Comparison of ENCODE assay signal across 14 cellular contexts in the genomic region with DNA sequence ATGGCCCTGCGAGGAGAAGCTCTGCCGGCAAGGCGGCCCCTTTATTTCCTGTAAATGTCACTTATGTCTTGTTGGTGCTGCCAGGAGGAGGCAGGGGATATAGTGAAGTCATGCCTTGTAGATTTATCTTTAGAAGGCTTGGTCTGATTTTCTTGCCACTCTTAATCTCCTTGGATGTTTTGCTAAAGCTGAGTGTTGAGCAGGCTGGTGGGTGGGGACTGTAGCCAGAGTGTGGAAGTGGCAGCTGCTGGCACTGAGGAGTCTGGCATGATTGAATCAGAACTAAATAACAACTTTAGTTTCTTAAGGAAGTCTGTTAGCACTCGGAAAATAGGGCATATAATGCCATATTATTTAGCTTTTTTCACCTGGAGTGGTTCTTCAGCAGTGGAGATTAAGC.
DNase-seq lines count a peak whose midpoint lies in the region; ATAC-seq and TF ChIP-seq lines count a peak whose summit lies in the region.
"Had no signal": no experiment of that assay in that cellular context is flagged by ENCODE, and none has a peak within 500 bp of the region (broad histone marks: within the 10 kb centered on the region; RNA-seq: fewer than 3 reads in every experiment).

No MANE protein-coding gene starts in this region.

- intact Hi-C loops in CD4-positive, alpha-beta memory T cell (cut with micrococcal nuclease) = no loop called here

- peaks cover 43% of the 10 kb centered on the region for H3K36me3 ChIP-seq in CD4-positive, alpha-beta memory T cell (ENCODE audit: insufficient read depth, low read length)
- H3K36me3 ChIP-seq in Karpas-422 (ENCODE audit: insufficient read depth, low read length) = peaks cover 11% of the 10 kb centered on the region
- H3K36me3 ChIP-seq: prostate gland had no signal

- H3K4me2 ChIP-seq in Karpas-422 (ENCODE audit: low read depth, low read length, poor library complexity, severe bottlenecking) = no peak overlapping the region

- H3K79me2 ChIP-seq in Karpas-422 (ENCODE audit: low read length) = peaks cover 16% of the 10 kb centered on the region

- TF ChIP-seq CTCF in osteocyte (IDR thresholded peaks at IDR 0.05) (no peak), HFFc6 (IDR thresholded peaks at IDR 0.05) (no peak)

- no peak overlapping the region for H3K9ac ChIP-seq in Karpas-422 (ENCODE audit: low read length)

- CTCF ChIA-PET in CD4-positive, alpha-beta memory T cell (lab: Charles Lee; ENCODE audit: partially characterized antibody) = interaction anchor here (0.8 to 1.9 kb wide), 5 partner anchors 9 to 387 kb away, joined by 3 to 6 read pairs (median 3); no protein-coding TSS in a partner anchor

- no peaks in the 10 kb centered on the region for H3K9me2 ChIP-seq in Karpas-422 (replicated peaks; ENCODE audit: insufficient read depth, low read length)

- peaks cover 22 to 30% (median 26%) of the 10 kb centered on the region in 4 donors for H3K4me1 Mint-ChIP-seq in CD4-positive, alpha-beta memory T cell
- H3K4me1 Mint-ChIP-seq in osteocyte (ENCODE audit: unreplicated experiment) = peaks cover 14% of the 10 kb centered on the region
- peaks cover 8% of the 10 kb centered on the region for H3K4me1 Mint-ChIP-seq in HFFc6 (ENCODE audit: low read depth)

- peak overlapping the region; percentile 16 to 75 (median 53) for H3K27ac Mint-ChIP-seq in CD4-positive, alpha-beta memory T cell
- peak overlapping the region; percentile 5 for H3K27ac Mint-ChIP-seq in osteocyte (ENCODE audit: unreplicated experiment)
- no peak overlapping the region for H3K27ac Mint-ChIP-seq in HFFc6

- H2AFZ ChIP-seq in Karpas-422 (ENCODE audit: low read length) = no peak overlapping the region

- H3K9me3 Mint-ChIP-seq in CD4-positive, alpha-beta memory T cell = peaks cover 0 to 2% (median 0%) of the 10 kb centered on the region in 8 donors
- no peaks in the 10 kb centered on the region for H3K9me3 Mint-ChIP-seq in osteocyte (ENCODE audit: unreplicated experiment)
- no peaks in the 10 kb centered on the region for H3K9me3 Mint-ChIP-seq in HFFc6

- ATAC-seq in HG02798 (IDR thresholded peaks at IDR 0.05; ENCODE audit: poor library complexity, unreplicated experiment) = no peak
- ATAC-seq: PC-3 had no signal

- H4K20me1 ChIP-seq in Karpas-422 (ENCODE audit: insufficient read depth, low read depth, low read length) = no peaks in the 10 kb centered on the region

- H3K4me3 Mint-ChIP-seq in CD4-positive, alpha-beta memory T cell = no peak overlapping the region
- H3K4me3 Mint-ChIP-seq in osteocyte (ENCODE audit: unreplicated experiment) (no peak overlapping the region), HFFc6 (no peak overlapping the region)

- no peak overlapping the region for H3K27ac ChIP-seq in CD4-positive, alpha-beta memory T cell (ENCODE audit: low read depth, low read length)
- H3K27ac ChIP-seq in cingulate gyrus (ENCODE audit: low read depth, low read length) = peak overlapping the region; percentile 12
- no peak overlapping the region for H3K27ac ChIP-seq in Karpas-422 (ENCODE audit: low read length)
- H3K27ac ChIP-seq: prostate gland had no signal

- DNase-seq in CD4-positive, alpha-beta memory T cell = no peak
- DNase-seq in NCI-H82 (lab: John Stamatoyannopoulos, UW) = peak; percentile 82
- DNase-seq in osteocyte (ENCODE audit: extremely low spot score, unreplicated experiment) = no peak
- no peak for DNase-seq in HFFc6
- no peak for DNase-seq in Karpas-422
- DNase-seq in NCI-H128 (lab: John Stamatoyannopoulos, UW; ENCODE audit: unreplicated experiment) = no peak
- DNase-seq: activated naive CD4-positive, alpha-beta T cell treated with anti-CD3 and anti-CD28 coated beads, Interleukin-2, amount 50 U/mL, for 16 hours; NCI-H2227 treated with DMSO at 0.1 percent for 48 hours; PC-3; stimulated activated CD4-positive, alpha-beta T cell treated with anti-CD3 and anti-CD28 coated beads, Interleukin-2, amount 100 ng/mL, for 24 hours had no signal

- peaks cover 51 to 65% of the 10 kb centered on the region in 2 donors for H3K36me3 Mint-ChIP-seq in CD4-positive, alpha-beta memory T cell
- H3K36me3 Mint-ChIP-seq in osteocyte (ENCODE audit: unreplicated experiment) (peaks cover 29% of the 10 kb centered on the region), HFFc6 (ENCODE audit: low read depth) (peaks cover 27% of the 10 kb centered on the region)

- no peaks in the 10 kb centered on the region for H3K27me3 Mint-ChIP-seq in CD4-positive, alpha-beta memory T cell
- H3K27me3 Mint-ChIP-seq in osteocyte (ENCODE audit: unreplicated experiment) (no peaks in the 10 kb centered on the region), HFFc6 (ENCODE audit: insufficient read depth) (peaks cover 3% of the 10 kb centered on the region)

- POLR2A ChIA-PET in CD4-positive, alpha-beta memory T cell (lab: Charles Lee; ENCODE audit: partially characterized antibody) = interaction anchor here (0.8 to 1.7 kb wide), 2 partner anchors 77 to 107 kb away, joined by 3 to 11 read pairs; partner anchors contain the start of gene RBM39

- no peak overlapping the region for H3K4me3 ChIP-seq in CD4-positive, alpha-beta memory T cell (ENCODE audit: low read length in 2 of 2)
- no peak overlapping the region for H3K4me3 ChIP-seq in Karpas-422 (ENCODE audit: low read length)
- H3K4me3 ChIP-seq: lung, prostate gland had no signal

- H3K4me1 ChIP-seq in CD4-positive, alpha-beta memory T cell (ENCODE audit: insufficient read depth, low read length) = peaks cover 6% of the 10 kb centered on the region
- no peaks in the 10 kb centered on the region; the same call in 1 of the 2 replicates for H3K4me1 ChIP-seq in Karpas-422 (ENCODE audit: low read length)
- H3K4me1 ChIP-seq: prostate gland had no signal

- H3K27me3 ChIP-seq in CD4-positive, alpha-beta memory T cell (ENCODE audit: insufficient read depth, low read length) = no peaks in the 10 kb centered on the region
- no peaks in the 10 kb centered on the region for H3K27me3 ChIP-seq in Karpas-422 (ENCODE audit: low read length)

- H3K9me3 ChIP-seq in CD4-positive, alpha-beta memory T cell (ENCODE audit: control insufficient read depth in 1 of 2, low read length in 2 of 2) = no peaks in the 10 kb centered on the region
- no peaks in the 10 kb centered on the region for H3K9me3 ChIP-seq in Karpas-422 (ENCODE audit: low read length)
- H3K9me3 ChIP-seq: prostate gland had no signal
